16 cellular contexts compared by ENCODE assay signal in the genomic region with DNA sequence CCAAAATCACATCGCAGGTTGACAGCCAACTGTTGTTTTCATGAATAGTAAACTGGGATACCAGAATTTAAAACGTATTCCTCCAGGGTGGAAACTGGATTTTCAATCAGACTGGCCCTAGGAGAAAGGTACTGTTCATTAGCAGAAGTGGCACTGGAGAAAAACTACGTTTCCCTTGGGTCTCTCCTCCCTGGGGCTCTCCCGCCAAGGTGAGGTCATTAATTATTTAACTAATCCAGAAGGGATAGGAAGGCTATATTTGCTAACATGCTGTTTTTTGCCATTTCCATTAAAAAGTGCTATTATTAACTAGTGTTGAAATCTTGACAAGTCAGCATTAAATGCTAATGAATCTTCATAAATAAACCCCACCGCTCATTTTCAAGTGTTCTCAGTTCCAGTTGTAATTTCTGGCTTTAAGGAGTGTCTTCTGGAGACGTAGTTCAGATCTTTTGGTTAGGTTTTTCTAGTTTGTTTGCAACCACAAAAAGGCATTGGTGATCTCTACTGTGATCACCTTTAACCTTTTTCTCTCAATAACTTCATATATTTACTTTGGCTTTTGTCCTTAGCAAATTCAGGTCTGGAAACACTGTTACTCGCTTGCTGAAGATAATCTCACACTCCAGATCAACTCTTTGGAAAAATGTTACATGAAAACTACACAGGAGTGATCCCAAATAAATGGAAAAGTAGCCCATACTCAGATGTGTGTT. TPM values are rescaled to one million over a fixed set of nuclear protein-coding genes. Genes with fewer than 3 reads are reported as not detected.
DNase-seq lines count a peak whose midpoint lies in the region; ATAC-seq and TF ChIP-seq lines count a peak whose summit lies in the region.
"Had no signal": no experiment of that assay in that cellular context is flagged by ENCODE, and none has a peak within 500 bp of the region (broad histone marks: within the 10 kb centered on the region; RNA-seq: fewer than 3 reads in every experiment).

No MANE protein-coding gene starts in this region.

- H3K4me1 ChIP-seq in CD4-positive, alpha-beta memory T cell (ENCODE audit: insufficient read depth, low read length), result peaks cover 49% of the 10 kb centered on the region
- H3K4me1 ChIP-seq: prostate gland had no signal

- POLR2A ChIA-PET in CD4-positive, alpha-beta memory T cell (lab: Charles Lee; ENCODE audit: partially characterized antibody), result no interaction called here

- H3K9me3 ChIP-seq in CD4-positive, alpha-beta memory T cell (ENCODE audit: control insufficient read depth in 1 of 2, low read length in 2 of 2), result no peaks in the 10 kb centered on the region
- H3K9me3 ChIP-seq: heart left ventricle, prostate gland had no signal

- no peak overlapping the region for H3K27ac ChIP-seq in CD4-positive, alpha-beta memory T cell (ENCODE audit: low read depth, low read length)
- H3K27ac ChIP-seq: BLaER1 treated with 17β-estradiol and CSF1 and Interleukin-3, amounts not matched to agents 10 nM and 100 nM; heart left ventricle; prostate gland had no signal

- no peaks in the 10 kb centered on the region for H3K9me3 Mint-ChIP-seq in CD4-positive, alpha-beta memory T cell
- no peaks in the 10 kb centered on the region for H3K9me3 Mint-ChIP-seq in central memory CD8-positive, alpha-beta T cell
- peaks cover 3% of the 10 kb centered on the region for H3K9me3 Mint-ChIP-seq in mesothelial cell of epicardium

- no peak for TF ChIP-seq CTCF in LNCaP clone FGC (IDR thresholded peaks at IDR 0.05; ENCODE audit: control insufficient read depth, extremely low read depth, insufficient read depth)
- TF ChIP-seq CTCF in mesothelial cell of epicardium (IDR thresholded peaks at IDR 0.05; ENCODE audit: unreplicated experiment), result no peak

- H3K27me3 Mint-ChIP-seq in CD4-positive, alpha-beta memory T cell, result no peaks in the 10 kb centered on the region
- H3K27me3 Mint-ChIP-seq in central memory CD8-positive, alpha-beta T cell, result no peaks in the 10 kb centered on the region
- no peaks in the 10 kb centered on the region for H3K27me3 Mint-ChIP-seq in mesothelial cell of epicardium (ENCODE audit: low read depth)

- H3K36me3 ChIP-seq in CD4-positive, alpha-beta memory T cell (ENCODE audit: insufficient read depth, low read length), result peaks cover 7% of the 10 kb centered on the region
- H3K36me3 ChIP-seq: prostate gland had no signal

- no peak overlapping the region for H3K4me3 ChIP-seq in CD4-positive, alpha-beta memory T cell (ENCODE audit: low read length in 2 of 2)
- peak overlapping the region; percentile 34 for H3K4me3 ChIP-seq in LNCaP clone FGC (ENCODE audit: low read depth, low read length)
- H3K4me3 ChIP-seq: BLaER1 treated with 17β-estradiol and CSF1 and Interleukin-3, amounts not matched to agents 10 nM and 100 nM; heart left ventricle; prostate gland had no signal

- H3K27ac Mint-ChIP-seq in CD4-positive, alpha-beta memory T cell, result peak overlapping the region in 4 of 7 donors; percentile 25 to 53 (median 42)
- peak overlapping the region; percentile 81 for H3K27ac Mint-ChIP-seq in central memory CD8-positive, alpha-beta T cell (ENCODE audit: low read depth)
- H3K27ac Mint-ChIP-seq in mesothelial cell of epicardium, result peak overlapping the region; percentile 81

- CTCF ChIA-PET in CD4-positive, alpha-beta memory T cell (lab: Charles Lee; ENCODE audit: partially characterized antibody), result no interaction called here

- peaks cover 9 to 11% of the 10 kb centered on the region in 2 donors for H3K36me3 Mint-ChIP-seq in CD4-positive, alpha-beta memory T cell
- H3K36me3 Mint-ChIP-seq in central memory CD8-positive, alpha-beta T cell (ENCODE audit: insufficient read depth), result peaks cover 12% of the 10 kb centered on the region
- H3K36me3 Mint-ChIP-seq in mesothelial cell of epicardium, result peaks cover 4% of the 10 kb centered on the region

- peaks cover 41 to 72% (median 55%) of the 10 kb centered on the region in 4 donors for H3K4me1 Mint-ChIP-seq in CD4-positive, alpha-beta memory T cell
- peaks cover 69% of the 10 kb centered on the region for H3K4me1 Mint-ChIP-seq in central memory CD8-positive, alpha-beta T cell
- H3K4me1 Mint-ChIP-seq in mesothelial cell of epicardium, result peaks cover 36% of the 10 kb centered on the region

- no peak for ATAC-seq in central memory CD8-positive, alpha-beta T cell (replicated peaks; ENCODE audit: extremely low read depth, poor library complexity, severe bottlenecking)
- ATAC-seq in GM21367 (IDR thresholded peaks at IDR 0.05; ENCODE audit: unreplicated experiment), result no peak
- ATAC-seq: heart left ventricle had no signal

- no peak for DNase-seq in CD4-positive, alpha-beta memory T cell
- peak; percentile 70 for DNase-seq in LNCaP clone FGC (ENCODE audit: low read depth)
- no peak for DNase-seq in central memory CD8-positive, alpha-beta T cell (ENCODE audit: low spot score in 2 of 2)
- no peak for DNase-seq in mesothelial cell of epicardium (ENCODE audit: low spot score in 2 of 2, unreplicated experiment in 2 of 2)
- DNase-seq in COLO668 (lab: John Stamatoyannopoulos, UW; ENCODE audit: unreplicated experiment), result no peak
- DNase-seq in inferior parietal cortex (ENCODE audit: extremely low spot score), result no peak
- no peak for DNase-seq in NCI-H2171 (lab: John Stamatoyannopoulos, UW)
- DNase-seq: activated CD4-positive, CD25-positive, alpha-beta regulatory T cell; amniotic stem cell; heart left ventricle; midbrain; SHP77; stimulated activated naive CD4-positive, alpha-beta T cell had no signal

- H3K27me3 ChIP-seq in CD4-positive, alpha-beta memory T cell (ENCODE audit: insufficient read depth, low read length), result no peaks in the 10 kb centered on the region
- H3K27me3 ChIP-seq: BLaER1 treated with 17β-estradiol and CSF1 and Interleukin-3, amounts not matched to agents 10 nM and 100 nM; heart left ventricle had no signal

- H3K4me3 Mint-ChIP-seq in CD4-positive, alpha-beta memory T cell, result no peak overlapping the region
- H3K4me3 Mint-ChIP-seq in central memory CD8-positive, alpha-beta T cell, result no peak overlapping the region
- H3K4me3 Mint-ChIP-seq in mesothelial cell of epicardium, result no peak overlapping the region

- intact Hi-C loops in CD4-positive, alpha-beta memory T cell (cut with micrococcal nuclease), result loop anchor here (10.0 kb wide), 1 partner anchor 790 kb away; no protein-coding TSS in a partner anchor

RNA-seq across cellular contexts. Expression of a gene that starts 25.0 kb away (rescaled TPM):
- total RNA-seq in CD4-positive, alpha-beta memory T cell, result 10 to 100 TPM; 40.8 to 45.1 TPM
- 10 to 100 TPM; 83.0 to 83.2 TPM for polyA plus RNA-seq in CD4-positive, alpha-beta memory T cell
- 88.5 to 90.3 TPM (median 89.4 TPM) in 3 replicates for total RNA-seq in mesothelial cell of epicardium

RNA-seq across cellular contexts. Expression of a gene that starts 54.8 kb away (rescaled TPM):
- not detected for total RNA-seq in CD4-positive, alpha-beta memory T cell
- polyA plus RNA-seq in CD4-positive, alpha-beta memory T cell, result 1 to 10 TPM in 1 of 2 donors, not detected in 1; 1.9 TPM
- 9.4 to 12.2 TPM (median 10.5 TPM) in 3 replicates for total RNA-seq in mesothelial cell of epicardium
- total RNA-seq: prostate gland had no signal
